1 cellular context compared by ENCODE assay signal in genomic region chr7:129089521-129090212, GRCh38.
A peak's percentile ranks its signal among the peaks of the same experiment; 100 is the strongest.
TF ChIP-seq lines count a peak whose summit lies in the region.

No MANE protein-coding gene starts in this region.

TF ChIP-seq in GM12878, 131 proteins besides CTCF, POLR2A, EP300 and RAD21 (continued from another document and continues in another):
- TF ChIP-seq, protein P1, sequence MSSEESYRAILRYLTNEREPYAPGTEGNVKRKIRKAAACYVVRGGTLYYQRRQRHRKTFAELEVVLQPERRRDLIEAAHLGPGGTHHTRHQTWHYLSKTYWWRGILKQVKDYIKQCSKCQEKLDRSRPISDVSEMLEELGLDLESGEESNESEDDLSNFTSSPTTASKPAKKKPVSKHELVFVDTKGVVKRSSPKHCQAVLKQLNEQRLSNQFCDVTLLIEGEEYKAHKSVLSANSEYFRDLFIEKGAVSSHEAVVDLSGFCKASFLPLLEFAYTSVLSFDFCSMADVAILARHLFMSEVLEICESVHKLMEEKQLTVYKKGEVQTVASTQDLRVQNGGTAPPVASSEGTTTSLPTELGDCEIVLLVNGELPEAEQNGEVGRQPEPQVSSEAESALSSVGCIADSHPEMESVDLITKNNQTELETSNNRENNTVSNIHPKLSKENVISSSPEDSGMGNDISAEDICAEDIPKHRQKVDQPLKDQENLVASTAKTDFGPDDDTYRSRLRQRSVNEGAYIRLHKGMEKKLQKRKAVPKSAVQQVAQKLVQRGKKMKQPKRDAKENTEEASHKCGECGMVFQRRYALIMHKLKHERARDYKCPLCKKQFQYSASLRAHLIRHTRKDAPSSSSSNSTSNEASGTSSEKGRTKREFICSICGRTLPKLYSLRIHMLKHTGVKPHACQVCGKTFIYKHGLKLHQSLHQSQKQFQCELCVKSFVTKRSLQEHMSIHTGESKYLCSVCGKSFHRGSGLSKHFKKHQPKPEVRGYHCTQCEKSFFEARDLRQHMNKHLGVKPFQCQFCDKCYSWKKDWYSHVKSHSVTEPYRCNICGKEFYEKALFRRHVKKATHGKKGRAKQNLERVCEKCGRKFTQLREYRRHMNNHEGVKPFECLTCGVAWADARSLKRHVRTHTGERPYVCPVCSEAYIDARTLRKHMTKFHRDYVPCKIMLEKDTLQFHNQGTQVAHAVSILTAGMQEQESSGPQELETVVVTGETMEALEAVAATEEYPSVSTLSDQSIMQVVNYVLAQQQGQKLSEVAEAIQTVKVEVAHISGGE (CRISPR knock-in tag; IDR thresholded peaks at IDR 0.05), result no peak
- TF ChIP-seq SPI1 (IDR thresholded peaks at IDR 0.05; ENCODE audit: borderline replicate concordance, insufficient read depth, low read depth, low read length), result peak; percentile 78; the same call in 1 of the 2 replicates
- no peak for TF ChIP-seq NR2C2 (IDR thresholded peaks at IDR 0.05; ENCODE audit: borderline replicate concordance, control insufficient read depth, insufficient read length, low read depth)
- TF ChIP-seq HDAC6 (IDR thresholded peaks at IDR 0.05; ENCODE audit: unreplicated experiment), result no peak
- no peak for TF ChIP-seq RAD51 (IDR thresholded peaks at IDR 0.05)
- TF ChIP-seq ZSCAN29 (IDR thresholded peaks at IDR 0.05), result no peak
- TF ChIP-seq CBFB (IDR thresholded peaks at IDR 0.05; ENCODE audit: low read depth), result peak; percentile 88
- TF ChIP-seq BMI1 (IDR thresholded peaks at IDR 0.05; ENCODE audit: borderline replicate concordance), result no peak
- TF ChIP-seq MYB (IDR thresholded peaks at IDR 0.05; ENCODE audit: borderline replicate concordance, low read depth, low read length), result no peak
- TF ChIP-seq, protein P2, sequence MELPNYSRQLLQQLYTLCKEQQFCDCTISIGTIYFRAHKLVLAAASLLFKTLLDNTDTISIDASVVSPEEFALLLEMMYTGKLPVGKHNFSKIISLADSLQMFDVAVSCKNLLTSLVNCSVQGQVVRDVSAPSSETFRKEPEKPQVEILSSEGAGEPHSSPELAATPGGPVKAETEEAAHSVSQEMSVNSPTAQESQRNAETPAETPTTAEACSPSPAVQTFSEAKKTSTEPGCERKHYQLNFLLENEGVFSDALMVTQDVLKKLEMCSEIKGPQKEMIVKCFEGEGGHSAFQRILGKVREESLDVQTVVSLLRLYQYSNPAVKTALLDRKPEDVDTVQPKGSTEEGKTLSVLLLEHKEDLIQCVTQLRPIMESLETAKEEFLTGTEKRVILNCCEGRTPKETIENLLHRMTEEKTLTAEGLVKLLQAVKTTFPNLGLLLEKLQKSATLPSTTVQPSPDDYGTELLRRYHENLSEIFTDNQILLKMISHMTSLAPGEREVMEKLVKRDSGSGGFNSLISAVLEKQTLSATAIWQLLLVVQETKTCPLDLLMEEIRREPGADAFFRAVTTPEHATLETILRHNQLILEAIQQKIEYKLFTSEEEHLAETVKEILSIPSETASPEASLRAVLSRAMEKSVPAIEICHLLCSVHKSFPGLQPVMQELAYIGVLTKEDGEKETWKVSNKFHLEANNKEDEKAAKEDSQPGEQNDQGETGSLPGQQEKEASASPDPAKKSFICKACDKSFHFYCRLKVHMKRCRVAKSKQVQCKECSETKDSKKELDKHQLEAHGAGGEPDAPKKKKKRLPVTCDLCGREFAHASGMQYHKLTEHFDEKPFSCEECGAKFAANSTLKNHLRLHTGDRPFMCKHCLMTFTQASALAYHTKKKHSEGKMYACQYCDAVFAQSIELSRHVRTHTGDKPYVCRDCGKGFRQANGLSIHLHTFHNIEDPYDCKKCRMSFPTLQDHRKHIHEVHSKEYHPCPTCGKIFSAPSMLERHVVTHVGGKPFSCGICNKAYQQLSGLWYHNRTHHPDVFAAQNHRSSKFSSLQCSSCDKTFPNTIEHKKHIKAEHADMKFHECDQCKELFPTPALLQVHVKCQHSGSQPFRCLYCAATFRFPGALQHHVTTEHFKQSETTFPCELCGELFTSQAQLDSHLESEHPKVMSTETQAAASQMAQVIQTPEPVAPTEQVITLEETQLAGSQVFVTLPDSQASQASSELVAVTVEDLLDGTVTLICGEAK (IDR thresholded peaks at IDR 0.05; ENCODE audit: borderline replicate concordance), result no peak
- TF ChIP-seq, protein P3, sequence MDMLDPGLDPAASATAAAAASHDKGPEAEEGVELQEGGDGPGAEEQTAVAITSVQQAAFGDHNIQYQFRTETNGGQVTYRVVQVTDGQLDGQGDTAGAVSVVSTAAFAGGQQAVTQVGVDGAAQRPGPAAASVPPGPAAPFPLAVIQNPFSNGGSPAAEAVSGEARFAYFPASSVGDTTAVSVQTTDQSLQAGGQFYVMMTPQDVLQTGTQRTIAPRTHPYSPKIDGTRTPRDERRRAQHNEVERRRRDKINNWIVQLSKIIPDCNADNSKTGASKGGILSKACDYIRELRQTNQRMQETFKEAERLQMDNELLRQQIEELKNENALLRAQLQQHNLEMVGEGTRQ (IDR thresholded peaks at IDR 0.05; ENCODE audit: borderline replicate concordance, low read depth, low read length), result no peak
- TF ChIP-seq HCFC1 (IDR thresholded peaks at IDR 0.05; ENCODE audit: low read length), result no peak
- no peak for TF ChIP-seq CHD2 (IDR thresholded peaks at IDR 0.05; ENCODE audit: borderline replicate concordance, low read depth, low read length)
- TF ChIP-seq, protein P4, sequence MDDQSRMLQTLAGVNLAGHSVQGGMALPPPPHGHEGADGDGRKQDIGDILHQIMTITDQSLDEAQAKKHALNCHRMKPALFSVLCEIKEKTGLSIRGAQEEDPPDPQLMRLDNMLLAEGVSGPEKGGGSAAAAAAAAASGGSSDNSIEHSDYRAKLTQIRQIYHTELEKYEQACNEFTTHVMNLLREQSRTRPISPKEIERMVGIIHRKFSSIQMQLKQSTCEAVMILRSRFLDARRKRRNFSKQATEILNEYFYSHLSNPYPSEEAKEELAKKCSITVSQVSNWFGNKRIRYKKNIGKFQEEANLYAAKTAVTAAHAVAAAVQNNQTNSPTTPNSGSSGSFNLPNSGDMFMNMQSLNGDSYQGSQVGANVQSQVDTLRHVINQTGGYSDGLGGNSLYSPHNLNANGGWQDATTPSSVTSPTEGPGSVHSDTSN (IDR thresholded peaks at IDR 0.05; ENCODE audit: insufficient replicate concordance, low read depth, low read length), result no peak
- TF ChIP-seq, protein P5, sequence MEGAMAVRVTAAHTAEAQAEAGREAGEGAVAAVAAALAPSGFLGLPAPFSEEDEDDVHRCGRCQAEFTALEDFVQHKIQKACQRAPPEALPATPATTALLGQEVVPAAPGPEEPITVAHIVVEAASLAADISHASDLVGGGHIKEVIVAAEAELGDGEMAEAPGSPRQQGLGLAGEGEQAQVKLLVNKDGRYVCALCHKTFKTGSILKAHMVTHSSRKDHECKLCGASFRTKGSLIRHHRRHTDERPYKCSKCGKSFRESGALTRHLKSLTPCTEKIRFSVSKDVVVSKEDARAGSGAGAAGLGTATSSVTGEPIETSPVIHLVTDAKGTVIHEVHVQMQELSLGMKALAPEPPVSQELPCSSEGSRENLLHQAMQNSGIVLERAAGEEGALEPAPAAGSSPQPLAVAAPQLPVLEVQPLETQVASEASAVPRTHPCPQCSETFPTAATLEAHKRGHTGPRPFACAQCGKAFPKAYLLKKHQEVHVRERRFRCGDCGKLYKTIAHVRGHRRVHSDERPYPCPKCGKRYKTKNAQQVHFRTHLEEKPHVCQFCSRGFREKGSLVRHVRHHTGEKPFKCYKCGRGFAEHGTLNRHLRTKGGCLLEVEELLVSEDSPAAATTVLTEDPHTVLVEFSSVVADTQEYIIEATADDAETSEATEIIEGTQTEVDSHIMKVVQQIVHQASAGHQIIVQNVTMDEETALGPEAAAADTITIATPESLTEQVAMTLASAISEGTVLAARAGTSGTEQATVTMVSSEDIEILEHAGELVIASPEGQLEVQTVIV (IDR thresholded peaks at IDR 0.05; ENCODE audit: borderline replicate concordance, partially characterized antibody), result no peak
- TF ChIP-seq SUPT20H (IDR thresholded peaks at IDR 0.05; ENCODE audit: borderline replicate concordance, control insufficient read depth, low read depth, low read length), result no peak
- TF ChIP-seq ZNF24 (IDR thresholded peaks at IDR 0.05), result no peak; the same call in 1 of the 2 replicates
- TF ChIP-seq PAX5 (IDR thresholded peaks at IDR 0.05; ENCODE audit: borderline replicate concordance, low read depth, low read length), result 0 out of 2 replicates have a peak, but pooled peaks have one; percentile 66
- TF ChIP-seq ZZZ3 (IDR thresholded peaks at IDR 0.05; ENCODE audit: control insufficient read depth, insufficient read length, low read depth), result no peak
- peak; percentile 80 to 84 for TF ChIP-seq IKZF2 (IDR thresholded peaks at IDR 0.05)
- TF ChIP-seq TBL1XR1 (IDR thresholded peaks at IDR 0.05; ENCODE audit: low read depth, low read length), result no peak
- TF ChIP-seq TCF12 (IDR thresholded peaks at IDR 0.05; ENCODE audit: low read depth, low read length), result peak; percentile 93
- TF ChIP-seq EZH2 (IDR thresholded peaks at IDR 0.05; ENCODE audit: borderline replicate concordance, control insufficient read depth, low read depth, low read length), result no peak
- peak; percentile 37 for TF ChIP-seq SP1 (IDR thresholded peaks at IDR 0.05; ENCODE audit: low read depth, low read length)
- TF ChIP-seq RCOR1 (conservative IDR thresholded peaks at IDR 0.05; ENCODE audit: low read depth, low read length), result no peak
- no peak for TF ChIP-seq PRDM15 (CRISPR knock-in tag; IDR thresholded peaks at IDR 0.05)
- TF ChIP-seq GATAD2B (conservative IDR thresholded peaks at IDR 0.05; ENCODE audit: low read depth), result no peak
- TF ChIP-seq BCLAF1 (IDR thresholded peaks at IDR 0.05), result no peak
- no peak for TF ChIP-seq NR2C1 (IDR thresholded peaks at IDR 0.05)
- TF ChIP-seq CBX5 (IDR thresholded peaks at IDR 0.05; ENCODE audit: low read depth), result no peak
- no peak for TF ChIP-seq E2F4 (IDR thresholded peaks at IDR 0.05; ENCODE audit: low read depth, low read length)
- TF ChIP-seq TAF1 (IDR thresholded peaks at IDR 0.05; ENCODE audit: borderline replicate concordance, low read depth, low read length), result no peak
- no peak for TF ChIP-seq CHD4 (IDR thresholded peaks at IDR 0.05)
- 0 out of 3 replicates have a peak, but pooled peaks of 1 of the 2 experiments have one; percentile 43 for TF ChIP-seq EGR1 (IDR thresholded peaks at IDR 0.05; ENCODE audit: borderline replicate concordance in 1 of 2, low read depth in 2 of 2, low read length in 2 of 2)
- peak; percentile 97 for TF ChIP-seq RUNX3 (IDR thresholded peaks at IDR 0.05; ENCODE audit: low read length)
- TF ChIP-seq ZNF622 (IDR thresholded peaks at IDR 0.05), result no peak
